In the genomic region with DNA sequence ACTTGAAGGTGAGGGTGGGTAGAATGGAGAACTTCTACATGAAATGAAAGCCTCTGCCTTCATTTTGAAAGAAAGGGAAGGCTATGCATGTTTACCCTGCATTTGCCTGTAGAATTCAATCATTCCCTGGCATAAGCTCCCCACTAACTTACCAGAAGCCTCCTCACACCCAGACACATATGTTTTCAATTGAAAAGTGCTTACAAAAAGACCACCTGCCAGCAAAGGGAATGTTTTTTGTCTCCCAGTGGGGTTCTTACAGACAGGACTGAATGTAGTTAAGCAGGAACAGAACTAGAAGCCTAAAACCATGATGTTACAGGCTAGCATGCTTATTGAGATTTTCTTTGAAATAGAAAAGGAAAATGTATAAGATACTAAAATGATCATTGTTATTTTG, we compare ENCODE assay signal across 21 cellular contexts.
DNase-seq lines count a peak whose midpoint lies in the region; ATAC-seq and TF ChIP-seq lines count a peak whose summit lies in the region.
"Had no signal": no experiment of that assay in that cellular context is flagged by ENCODE, and none has a peak within 500 bp of the region (broad histone marks: within the 10 kb centered on the region; RNA-seq: fewer than 3 reads in every experiment).

No MANE protein-coding gene starts in this region.

- H4K20me1 ChIP-seq in H9 (ENCODE audit: control insufficient read depth, insufficient read depth, insufficient read length) (no peaks in the 10 kb centered on the region), Karpas-422 (ENCODE audit: insufficient read depth, low read depth, low read length) (no peaks in the 10 kb centered on the region)

- H4K8ac ChIP-seq in H9 (replicated peaks; ENCODE audit: insufficient read length, low read depth, low read length), result no peak overlapping the region

- H3K18ac ChIP-seq in H9 (ENCODE audit: insufficient read length, low read depth, low read length), result no peak overlapping the region

- H3K79me2 ChIP-seq in H9 (ENCODE audit: insufficient read depth, low read length), result no peaks in the 10 kb centered on the region
- H3K79me2 ChIP-seq in Karpas-422 (ENCODE audit: low read length), result no peaks in the 10 kb centered on the region

- TF ChIP-seq CTCF in H9 (conservative IDR thresholded peaks at IDR 0.05) (no peak), fibroblast of mammary gland (conservative IDR thresholded peaks at IDR 0.05; ENCODE audit: control insufficient read depth, insufficient read depth, low read depth, low read length) (no peak), nephron progenitor cell (IDR thresholded peaks at IDR 0.05) (no peak)

- H4K91ac ChIP-seq in H9 (ENCODE audit: insufficient read length, low read depth, low read length), result no peak overlapping the region

- H3T11ph ChIP-seq in H9 (ENCODE audit: low read length), result no peak overlapping the region

- H2AFZ ChIP-seq in H9 (ENCODE audit: low read length) (no peak overlapping the region), Karpas-422 (ENCODE audit: low read length) (no peak overlapping the region)

- H3K4me1 ChIP-seq in H9 (ENCODE audit: insufficient read depth, low read length) (peaks cover 7% of the 10 kb centered on the region; the same call in 1 of the 2 replicates), Karpas-422 (ENCODE audit: low read length) (no peaks in the 10 kb centered on the region)
- H3K4me1 ChIP-seq: breast epithelium, upper lobe of left lung had no signal

- H3K56ac ChIP-seq in H9 (ENCODE audit: insufficient read length, low read depth, low read length), result no peak overlapping the region

- no peak overlapping the region for H2BK120ac ChIP-seq in H9 (ENCODE audit: low read depth, low read length, poor library complexity, severe bottlenecking)

- no peaks in the 10 kb centered on the region for H3K27me3 Mint-ChIP-seq in H9 (ENCODE audit: low read depth)
- no peaks in the 10 kb centered on the region for H3K27me3 Mint-ChIP-seq in nephron progenitor cell (ENCODE audit: low read depth, poor library complexity)
- H3K27me3 Mint-ChIP-seq: activated T-cell treated with anti-CD3 and anti-CD28 coated beads, Interleukin-2, amount 50 U/mL, for 24 hours; natural killer cell treated with Interleukin-12 subunit alpha and Interleukin-12 subunit beta and Interleukin-15 and Interleukin-18, amount 100 ng/mL, for 72 hours had no signal

- H3K23me2 ChIP-seq in H9 (ENCODE audit: insufficient read length, low read depth, low read length, poor library complexity, severe bottlenecking), result no peaks in the 10 kb centered on the region

- no peaks in the 10 kb centered on the region for H3K36me3 ChIP-seq in Karpas-422 (ENCODE audit: insufficient read depth, low read length)
- H3K36me3 ChIP-seq: breast epithelium, upper lobe of left lung had no signal

- H3K27ac Mint-ChIP-seq in H9 (peak overlapping the region; percentile 81 to 96 (median 84)), nephron progenitor cell (peak overlapping the region; percentile 33)
- H3K27ac Mint-ChIP-seq: activated T-cell treated with anti-CD3 and anti-CD28 coated beads, Interleukin-2, amount 50 U/mL, for 24 hours; natural killer cell treated with Interleukin-12 subunit alpha and Interleukin-12 subunit beta and Interleukin-15 and Interleukin-18, amount 100 ng/mL, for 72 hours; T-cell had no signal

- no peak overlapping the region for H3K9ac ChIP-seq in H9 (ENCODE audit: extremely low read depth, insufficient read length, low read length)
- H3K9ac ChIP-seq in Karpas-422 (ENCODE audit: low read length), result no peak overlapping the region
- H3K9ac ChIP-seq: KMS-11 had no signal

- H3K4me3 Mint-ChIP-seq in H9 (no peak overlapping the region), nephron progenitor cell (no peak overlapping the region)
- H3K4me3 Mint-ChIP-seq: activated T-cell treated with anti-CD3 and anti-CD28 coated beads, Interleukin-2, amount 50 U/mL, for 24 hours; natural killer cell treated with Interleukin-12 subunit alpha and Interleukin-12 subunit beta and Interleukin-15 and Interleukin-18, amount 100 ng/mL, for 72 hours; T-cell had no signal

- no peak overlapping the region for H2AK5ac ChIP-seq in H9 (ENCODE audit: insufficient read length, low read length)

- no peak overlapping the region for H2BK15ac ChIP-seq in H9 (ENCODE audit: low read depth, low read length)

- H3K14ac ChIP-seq in H9 (ENCODE audit: insufficient read depth, low read length), result no peak overlapping the region

- H3K4me2 ChIP-seq in H9 (ENCODE audit: insufficient read depth, insufficient read length, low read length), result peak overlapping the region; percentile 3
- H3K4me2 ChIP-seq in Karpas-422 (ENCODE audit: low read depth, low read length, poor library complexity, severe bottlenecking), result no peak overlapping the region
- H3K4me2 ChIP-seq: KMS-11 had no signal

- no peak overlapping the region for H2BK5ac ChIP-seq in H9 (ENCODE audit: insufficient read length, low read length)

- no peaks in the 10 kb centered on the region; a peak in 1 of 5 replicates for H3K9me3 Mint-ChIP-seq in H9
- H3K9me3 Mint-ChIP-seq in nephron progenitor cell, result no peaks in the 10 kb centered on the region
- H3K9me3 Mint-ChIP-seq: activated T-cell treated with anti-CD3 and anti-CD28 coated beads, Interleukin-2, amount 50 U/mL, for 24 hours; T-cell had no signal

- H3K79me1 ChIP-seq in H9 (ENCODE audit: insufficient read depth, low read depth, low read length, poor library complexity, severe bottlenecking), result no peaks in the 10 kb centered on the region

- H3K36me3 Mint-ChIP-seq in H9 (ENCODE audit: insufficient read depth in 1 of 3, low read depth in 3 of 3) (peaks cover 0 to 6% (median 5%) of the 10 kb centered on the region in 3 experiments; a peak in 3 of 7 replicates), nephron progenitor cell (ENCODE audit: low read depth) (peaks cover 4% of the 10 kb centered on the region)
- H3K36me3 Mint-ChIP-seq: natural killer cell treated with Interleukin-12 subunit alpha and Interleukin-12 subunit beta and Interleukin-15 and Interleukin-18, amount 100 ng/mL, for 72 hours; T-cell had no signal

- ATAC-seq in HG02870 (IDR thresholded peaks at IDR 0.05; ENCODE audit: unreplicated experiment) (no peak), HG03460 (IDR thresholded peaks at IDR 0.05; ENCODE audit: unreplicated experiment) (no peak)
- ATAC-seq: natural killer cell treated with Interleukin-12 subunit alpha and Interleukin-12 subunit beta and Interleukin-15 and Interleukin-18, amount 100 ng/mL, for 72 hours; stimulated activated naive CD8-positive, alpha-beta T cell treated with anti-CD3 and anti-CD28 coated beads, Interleukin-15, Interleukin-2, amounts not matched to agents 100 U/mL and 50 U/mL, for 24 hours; T-cell had no signal

- no peaks in the 10 kb centered on the region for H3K9me3 ChIP-seq in H9 (ENCODE audit: control insufficient read depth, low read depth, low read length)
- no peaks in the 10 kb centered on the region for H3K9me3 ChIP-seq in Karpas-422 (ENCODE audit: low read length)
- H3K9me3 ChIP-seq: breast epithelium, upper lobe of left lung had no signal

- DNase-seq in H9, result no peak
- DNase-seq in SK-N-DZ (ENCODE audit: low spot score), result peak; percentile 72
- peak; percentile 21 for DNase-seq in fibroblast of mammary gland (ENCODE audit: low read depth)
- DNase-seq in nephron progenitor cell, result no peak
- DNase-seq in SKM-1 (lab: John Stamatoyannopoulos, UW; ENCODE audit: unreplicated experiment), result no peak
- no peak for DNase-seq in Karpas-422
- DNase-seq: activated CD4-positive, alpha-beta T cell treated with anti-CD3 and anti-CD28 coated beads, Interleukin-2, amount 50 U/mL, for 48 hours; activated naive CD4-positive, alpha-beta T cell treated with anti-CD3 and anti-CD28 coated beads, Interleukin-2, amount 50 U/mL, for 16 hours; activated T-cell treated with anti-CD3 and anti-CD28 coated beads, Interleukin-2, amount 50 U/mL, for 24 hours; GF-D8; GOT3; NCI-H1092 treated with DMSO at 0.1 percent for 48 hours; RPMI8226; stimulated activated naive CD8-positive, alpha-beta T cell treated with anti-CD3 and anti-CD28 coated beads, Interleukin-15, Interleukin-2, amounts not matched to agents 100 U/mL and 50 U/mL, for 24 hours; T-cell; upper lobe of left lung had no signal

- no peak overlapping the region for H4K5ac ChIP-seq in H9 (ENCODE audit: insufficient read length, low read depth, low read length)

- H3K9me2 ChIP-seq in Karpas-422 (replicated peaks; ENCODE audit: insufficient read depth, low read length), result no peaks in the 10 kb centered on the region

- H3K4me3 ChIP-seq in fibroblast of mammary gland (ENCODE audit: control insufficient read depth, low read depth, low read length) (no peak overlapping the region), Karpas-422 (ENCODE audit: low read length) (no peak overlapping the region)
- H3K4me3 ChIP-seq: breast epithelium, upper lobe of left lung had no signal

- no peaks in the 10 kb centered on the region for H3K27me3 ChIP-seq in H9 (ENCODE audit: insufficient read depth, low read length)
- no peaks in the 10 kb centered on the region for H3K27me3 ChIP-seq in Karpas-422 (ENCODE audit: low read length)
- H3K27me3 ChIP-seq: breast epithelium, upper lobe of left lung had no signal

- H2BK12ac ChIP-seq in H9 (ENCODE audit: insufficient read length, low read depth, low read length), result no peak overlapping the region

- H3K4me1 Mint-ChIP-seq in H9 (peaks cover 38 to 40% of the 10 kb centered on the region in 2 experiments), nephron progenitor cell (peaks cover 23% of the 10 kb centered on the region)

- H3K23ac ChIP-seq in H9 (ENCODE audit: insufficient read length, low read depth, low read length), result no peak overlapping the region

- no peak overlapping the region for H2BK20ac ChIP-seq in H9 (ENCODE audit: low read depth, low read length, poor library complexity, severe bottlenecking)

- no peak overlapping the region for H3K4ac ChIP-seq in H9 (ENCODE audit: low read depth, low read length)

- H3K27ac ChIP-seq in H9 (ENCODE audit: insufficient read length, low read depth, low read length) (peak overlapping the region; percentile 36), Karpas-422 (ENCODE audit: low read length) (no peak overlapping the region)
- H3K27ac ChIP-seq: breast epithelium, KMS-11, upper lobe of left lung had no signal

Comparison
In these comparisons a context has a peak if more than half of its experiments do, and no peak if none do; other contexts are left out.
1. DNase-seq: peak in SK-N-DZ (single experiment) and fibroblast of mammary gland (single experiment); none in H9 (single experiment), nephron progenitor cell (single experiment), SKM-1 (single experiment) and Karpas-422 (single experiment).